In genomic region chr20:2164966-2165365, GRCh38 we compare ENCODE assay signal across 13 cellular contexts.
"Had no signal": no experiment of that assay in that cellular context is flagged by ENCODE, and none has a peak within 500 bp of the region (broad histone marks: within the 10 kb centered on the region; RNA-seq: fewer than 3 reads in every experiment).

No MANE protein-coding gene starts in this region.

- H3K4me1 ChIP-seq: gastrocnemius medialis, heart right ventricle, left ventricle myocardium inferior, parathyroid adenoma had no signal

- H3K36me3 ChIP-seq: gastrocnemius medialis, heart right ventricle, left ventricle myocardium inferior had no signal

- H3K4me3 ChIP-seq: gastrocnemius medialis, heart right ventricle, left ventricle myocardium inferior, lung had no signal

- ATAC-seq: esophagus mucosa, gastrocnemius medialis, heart right ventricle had no signal

- DNase-seq: effector memory CD4-positive, alpha-beta T cell; gastrocnemius medialis; heart right ventricle; hypothalamus; left ventricle myocardium inferior; mesenchymal stem cell; naive B cell; small intestine; stimulated activated CD4-positive, alpha-beta T cell treated with anti-CD3 and anti-CD28 coated beads, Interleukin-12 subunit alpha, Interleukin-12 subunit beta, amount 100 ng/mL, for 4 hours; stimulated activated naive CD4-positive, alpha-beta T cell had no signal

- H3K27ac ChIP-seq: gastrocnemius medialis, heart right ventricle, left ventricle myocardium inferior, parathyroid adenoma had no signal

- H3K27me3 ChIP-seq: gastrocnemius medialis, heart right ventricle had no signal

- H3K9me3 ChIP-seq: gastrocnemius medialis, heart right ventricle, left ventricle myocardium inferior had no signal
